Comparison of ENCODE assay signal across 1 cellular context in the genomic region with DNA sequence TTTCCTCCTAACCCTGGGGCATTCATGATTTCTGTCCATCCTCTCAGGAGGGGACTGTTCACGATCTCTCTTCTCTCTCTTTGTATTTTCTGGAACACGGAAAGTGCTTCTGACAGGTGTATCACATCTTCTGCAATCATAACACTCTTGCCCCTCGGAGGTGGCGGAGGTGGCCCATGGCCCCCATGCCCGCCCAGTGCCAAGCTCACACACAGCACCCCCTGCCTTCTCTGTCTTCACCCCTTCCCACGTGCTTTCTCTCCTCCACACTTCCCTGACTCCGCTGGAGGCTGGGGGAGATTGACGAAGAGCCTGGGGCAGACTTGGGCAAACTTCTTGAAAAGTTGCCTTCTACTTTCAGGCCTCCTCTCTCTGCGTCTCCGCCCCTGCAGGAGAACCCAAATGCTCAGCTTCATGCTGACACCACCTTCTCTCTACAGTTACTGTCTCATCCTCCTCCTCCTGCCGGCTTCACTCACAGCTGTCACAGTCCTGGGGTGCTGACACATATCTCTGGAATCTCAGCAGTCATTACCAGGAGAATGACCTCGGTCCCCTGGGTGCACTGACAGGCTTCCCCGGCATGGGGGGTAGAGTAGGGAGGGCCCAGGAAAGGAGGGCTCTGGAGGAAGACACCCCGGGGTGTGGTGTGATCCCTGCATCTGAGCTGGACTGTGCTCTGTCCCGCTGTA.
TF ChIP-seq lines count a peak whose summit lies in the region.

No MANE protein-coding gene starts in this region.

TF ChIP-seq in H1, 55 proteins besides CTCF, POLR2A, EP300 and RAD21 (continued from another document):
- TF ChIP-seq RNF2 (IDR thresholded peaks at IDR 0.05; ENCODE audit: borderline replicate concordance, low read depth, low read length, missing control alignments, poor library complexity, severe bottlenecking) (no peak), POU5F1 (IDR thresholded peaks at IDR 0.05; ENCODE audit: low read depth, low read length) (no peak), JUND (IDR thresholded peaks at IDR 0.05; ENCODE audit: low read length) (no peak), BACH1 (IDR thresholded peaks at IDR 0.05; ENCODE audit: low read length) (no peak), ASH2L (IDR thresholded peaks at IDR 0.05; ENCODE audit: low read length) (no peak), SP1 (IDR thresholded peaks at IDR 0.05; ENCODE audit: low read depth, low read length) (no peak), HDAC2 (IDR thresholded peaks at IDR 0.05; ENCODE audit: borderline replicate concordance in 1 of 2, low read depth in 2 of 2, low read length in 2 of 2) (no peak), CHD2 (IDR thresholded peaks at IDR 0.05; ENCODE audit: low read length) (no peak), RBBP5 (IDR thresholded peaks at IDR 0.05; ENCODE audit: borderline replicate concordance, low read depth, low read length) (no peak), GABPA (IDR thresholded peaks at IDR 0.05; ENCODE audit: borderline replicate concordance, insufficient read depth, low read length) (no peak), SRF (IDR thresholded peaks at IDR 0.05; ENCODE audit: low read depth, low read length) (no peak)
- TF ChIP-seq, protein P1, sequence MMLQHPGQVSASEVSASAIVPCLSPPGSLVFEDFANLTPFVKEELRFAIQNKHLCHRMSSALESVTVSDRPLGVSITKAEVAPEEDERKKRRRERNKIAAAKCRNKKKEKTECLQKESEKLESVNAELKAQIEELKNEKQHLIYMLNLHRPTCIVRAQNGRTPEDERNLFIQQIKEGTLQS (IDR thresholded peaks at IDR 0.05; ENCODE audit: insufficient read depth, low read depth, low read length), result no peak
